ENCODE assay signal across 8 cellular contexts in the genomic region with DNA sequence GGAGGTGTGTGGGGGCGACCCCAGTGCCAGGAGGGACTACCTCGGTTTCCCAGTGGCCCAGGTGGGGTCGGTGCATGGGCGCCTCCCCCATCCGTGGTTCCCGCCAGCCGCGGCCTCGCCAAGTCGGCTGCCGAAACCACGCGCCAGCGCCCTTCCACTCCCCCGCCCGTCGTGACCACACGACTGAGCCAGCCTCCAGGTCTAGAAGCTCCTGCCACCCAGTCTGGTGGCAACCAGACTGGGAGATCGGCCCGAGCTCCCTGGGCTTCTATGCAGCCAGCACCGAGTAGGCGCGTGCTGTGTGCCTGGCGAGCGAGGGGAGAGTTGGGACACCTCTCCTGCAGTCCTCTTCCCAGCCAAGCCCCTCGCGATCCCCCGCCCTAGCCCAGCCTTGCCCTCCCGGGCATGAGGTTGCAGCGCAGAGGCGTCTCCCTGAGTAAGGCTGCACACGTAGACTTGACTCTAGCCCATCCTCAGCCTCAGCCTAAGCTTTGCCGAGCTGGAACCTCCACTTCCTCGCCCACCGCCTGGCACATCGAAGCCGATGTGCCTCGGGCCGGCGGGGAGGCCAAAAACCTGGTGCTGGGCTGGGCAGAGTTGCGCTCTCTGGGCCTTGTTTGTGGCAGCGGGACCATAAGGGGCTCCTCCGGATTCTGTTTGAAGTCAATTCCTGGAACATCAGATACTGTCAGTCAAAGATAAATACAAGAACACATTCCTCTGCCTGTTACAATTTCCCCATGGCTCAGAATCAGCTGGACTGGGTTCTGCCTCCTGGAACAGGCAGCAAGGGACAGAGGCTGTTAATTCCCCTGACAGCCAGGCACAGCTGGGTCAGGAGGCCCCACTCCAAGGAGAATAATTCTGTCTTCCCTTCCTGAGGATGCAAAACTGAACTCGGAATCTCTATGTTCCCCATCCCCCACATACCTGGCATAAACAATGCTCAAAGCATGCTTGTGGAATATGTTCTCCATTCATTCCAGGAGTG. TPM values are rescaled to one million over a fixed set of nuclear protein-coding genes. Genes with fewer than 3 reads are reported as not detected.
DNase-seq lines count a peak whose midpoint lies in the region; ATAC-seq and TF ChIP-seq lines count a peak whose summit lies in the region.

No MANE protein-coding gene starts in this region.

- H3K27me3 Mint-ChIP-seq in CD14-positive monocyte (ENCODE audit: low read depth in 3 of 3) (peaks cover 42 to 56% (median 47%) of the 10 kb centered on the region in 3 donors), nephron progenitor cell (ENCODE audit: low read depth, poor library complexity) (peaks cover 84% of the 10 kb centered on the region)

- H3K4me1 ChIP-seq in effector memory CD4-positive, alpha-beta T cell (ENCODE audit: control insufficient read depth, insufficient read depth, low read length, poor library complexity, severe bottlenecking): peaks cover 17% of the 10 kb centered on the region

- no peaks in the 10 kb centered on the region for H3K9me3 ChIP-seq in effector memory CD4-positive, alpha-beta T cell (ENCODE audit: control insufficient read depth, low read length)

- no peaks in the 10 kb centered on the region for H3K36me3 ChIP-seq in effector memory CD4-positive, alpha-beta T cell (ENCODE audit: control insufficient read depth, insufficient read depth, low read length)

- ATAC-seq in HG03342 (IDR thresholded peaks at IDR 0.05; ENCODE audit: unreplicated experiment) (no peak), GM19035 (IDR thresholded peaks at IDR 0.05; ENCODE audit: unreplicated experiment) (no peak)

- H3K4me1 Mint-ChIP-seq in CD14-positive monocyte (peaks cover 35% of the 10 kb centered on the region), nephron progenitor cell (peaks cover 52% of the 10 kb centered on the region)

- DNase-seq in CD14-positive monocyte (ENCODE audit: low spot score) (no peak), nephron progenitor cell (peak; percentile 42), CD1c-positive myeloid dendritic cell (ENCODE audit: extremely low spot score) (no peak), glomerular visceral epithelial cell (ENCODE audit: extremely low spot score) (no peak)
- DNase-seq in activated CD4-positive, alpha-beta T cell treated with anti-CD3 and anti-CD28 coated beads, Interleukin-2, amount 50 U/mL, for 1 hour: peak; percentile 38
- peak in 1 of 3 donors; percentile 5 for DNase-seq in effector memory CD4-positive, alpha-beta T cell

- peaks cover 15% of the 10 kb centered on the region for H3K27me3 ChIP-seq in effector memory CD4-positive, alpha-beta T cell (replicated peaks; ENCODE audit: control insufficient read depth, insufficient read depth, low read length, poor library complexity, severe bottlenecking)

- TF ChIP-seq CTCF in CD14-positive monocyte (IDR thresholded peaks at IDR 0.05) (no peak), nephron progenitor cell (IDR thresholded peaks at IDR 0.05) (no peak)

- peak overlapping the region; percentile 53 for H3K4me3 ChIP-seq in effector memory CD4-positive, alpha-beta T cell (ENCODE audit: insufficient read depth, low read depth, low read length, poor library complexity, severe bottlenecking)

- peak overlapping the region; percentile 69 to 81 for H3K4me3 Mint-ChIP-seq in CD14-positive monocyte
- peak overlapping the region; percentile 79 for H3K4me3 Mint-ChIP-seq in nephron progenitor cell

- peaks cover 0 to 12% (median 5%) of the 10 kb centered on the region in 7 donors for H3K9me3 Mint-ChIP-seq in CD14-positive monocyte
- H3K9me3 Mint-ChIP-seq in nephron progenitor cell: no peaks in the 10 kb centered on the region

- no peak overlapping the region for H3K27ac ChIP-seq in effector memory CD4-positive, alpha-beta T cell (ENCODE audit: insufficient read depth, low read length, poor library complexity, severe bottlenecking)

- H3K36me3 Mint-ChIP-seq in CD14-positive monocyte: peaks cover 8 to 15% of the 10 kb centered on the region in 2 donors
- H3K36me3 Mint-ChIP-seq in nephron progenitor cell (ENCODE audit: low read depth): no peaks in the 10 kb centered on the region

- H3K27ac Mint-ChIP-seq in CD14-positive monocyte (no peak overlapping the region), nephron progenitor cell (no peak overlapping the region)

- intact Hi-C loops in CD14-positive monocyte (cut with micrococcal nuclease): loop anchor here in 1 of 2 donors (5.0 kb wide), 1 partner anchor 73 kb away; no protein-coding TSS in a partner anchor

RNA-seq across cellular contexts. Expression of a gene that starts 1.5 kb away (rescaled TPM):
- under 1 TPM; 0.47 to 0.82 TPM for polyA plus RNA-seq in CD14-positive monocyte

RNA-seq across cellular contexts. Expression of a gene that starts 33.8 kb away (rescaled TPM):
- polyA plus RNA-seq in CD14-positive monocyte: 1 to 10 TPM; 5.9 to 7.6 TPM

RNA-seq across cellular contexts. Expression of a gene that starts 45.0 kb away (rescaled TPM):
- 10 to 100 TPM; 29.2 to 37.5 TPM for polyA plus RNA-seq in CD14-positive monocyte

Comparison
In these comparisons a context has a peak if more than half of its experiments do, and no peak if none do; other contexts are left out.
1. DNase-seq: peak in activated CD4-positive, alpha-beta T cell treated with anti-CD3 and anti-CD28 coated beads, Interleukin-2, amount 50 U/mL, for 1 hour (single experiment) and nephron progenitor cell (single experiment); none in CD14-positive monocyte (single experiment), CD1c-positive myeloid dendritic cell (single experiment) and glomerular visceral epithelial cell (single experiment).